ENCODE assay signal across 15 cellular contexts in genomic region chr13:91714726-91715334, GRCh38.
"Had no signal": no experiment of that assay in that cellular context is flagged by ENCODE, and none has a peak within 500 bp of the region (broad histone marks: within the 10 kb centered on the region; RNA-seq: fewer than 3 reads in every experiment).

No MANE protein-coding gene starts in this region.

- H3K36me3 ChIP-seq: gastroesophageal sphincter, neutrophil, transverse colon had no signal

- H3K27me3 ChIP-seq: dorsolateral prefrontal cortex, gastroesophageal sphincter, neutrophil, transverse colon had no signal

- DNase-seq: activated CD4-positive, alpha-beta T cell treated with anti-CD3 and anti-CD28 coated beads for 1 hour; activated CD4-positive, alpha-beta T cell treated with anti-CD3 and anti-CD28 coated beads, Interleukin-2, amount 50 U/mL, for 48 hours; activated naive CD4-positive, alpha-beta T cell treated with anti-CD3 and anti-CD28 coated beads, Interleukin-2, amount 10 ng/mL, durations not matched to agents 7 days and 5 days; dorsolateral prefrontal cortex; islet precursor cell; mucosa of descending colon; naive thymus-derived CD4-positive, alpha-beta T cell; stimulated activated CD4-positive, alpha-beta T cell treated with anti-CD3 and anti-CD28 coated beads, Interleukin-4, amount 100 ng/mL, for 1 hour; stimulated activated naive B cell treated with anti-CD40 and anti-IgM and Interleukin-4, amounts not matched to agents 10 μg/mL and 1 μg/mL and 100 μg/mL, for 72 hours; T-helper 1 cell; T1000; transverse colon had no signal

- H3K4me3 ChIP-seq: dorsolateral prefrontal cortex, gastroesophageal sphincter, mucosa of descending colon, transverse colon had no signal

- H3K27ac ChIP-seq: dorsolateral prefrontal cortex, gastroesophageal sphincter, neutrophil, transverse colon had no signal

- H3K4me1 ChIP-seq: gastroesophageal sphincter had no signal

- H3K9me3 ChIP-seq: gastroesophageal sphincter, mucosa of descending colon, neutrophil, transverse colon had no signal

- ATAC-seq: gastroesophageal sphincter; left lobe of liver; mucosa of descending colon; naive thymus-derived CD4-positive, alpha-beta T cell; stimulated activated naive B cell treated with anti-CD40 and anti-IgM and Interleukin-4, amounts not matched to agents 10 μg/mL and 1 μg/mL and 100 μg/mL, for 72 hours had no signal
